In genomic region chr7:2191026-2191425, GRCh38 we compare ENCODE assay signal across 1 cellular context.
TF ChIP-seq lines count a peak whose summit lies in the region.

No MANE protein-coding gene starts in this region.

TF ChIP-seq in HCT116, 20 proteins besides CTCF, POLR2A, EP300 and RAD21 (continued from another document):
- TF ChIP-seq ZBTB33 (IDR thresholded peaks at IDR 0.05; ENCODE audit: extremely low read depth, insufficient replicate concordance, low read length) (no peak), ZNF274 (IDR thresholded peaks at IDR 0.05; ENCODE audit: low read depth, low read length) (no peak), SIN3A (IDR thresholded peaks at IDR 0.05; ENCODE audit: low read depth) (no peak), ELF1 (IDR thresholded peaks at IDR 0.05; ENCODE audit: borderline replicate concordance, low read depth) (no peak)
TF ChIP-seq in HCT116: peak in this region for 0.
